In the genomic region with DNA sequence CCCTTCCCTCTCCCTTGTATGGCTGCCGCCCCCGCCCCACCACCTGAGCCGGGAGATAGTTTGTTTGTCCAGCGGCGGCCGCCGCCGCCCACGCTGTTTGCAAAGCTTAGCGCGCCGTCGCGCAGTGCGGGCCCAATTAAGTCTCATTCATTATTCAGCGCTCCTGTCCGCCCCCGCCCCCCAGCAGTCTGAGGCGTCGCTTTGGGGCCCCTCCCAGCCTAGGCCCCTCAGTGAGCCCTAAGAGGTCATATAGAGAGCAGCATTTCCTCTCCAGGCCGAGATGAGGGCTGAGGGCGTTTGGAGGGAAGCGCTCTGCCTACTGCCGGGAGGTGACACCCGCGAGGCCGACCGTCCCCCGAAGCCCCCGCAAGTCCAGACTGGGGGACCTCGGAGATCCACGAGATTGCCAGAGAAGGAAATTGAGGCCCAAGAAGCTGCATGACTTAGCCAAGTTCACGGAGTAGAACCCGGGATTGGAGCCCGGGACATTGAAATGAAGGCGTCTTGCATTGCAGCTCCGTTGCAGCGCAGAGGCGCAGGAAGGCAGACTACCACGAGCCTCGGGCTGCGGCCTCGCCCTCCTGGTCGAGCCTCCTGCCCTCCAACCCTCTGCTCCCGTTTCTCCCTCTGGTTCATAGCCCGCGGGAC, we compare ENCODE assay signal across 1 cellular context.
TF ChIP-seq lines count a peak whose summit lies in the region.

Gene DNAJC22 (plus strand): TSS at position 230 of the 648 bp plus-strand sequence. CDS start 1,985 bp downstream, outside the sequence.

TF ChIP-seq in GM12878, 131 proteins besides CTCF, POLR2A, EP300 and RAD21 (continued from another document):
- no peak for TF ChIP-seq CHD1 (IDR thresholded peaks at IDR 0.05; ENCODE audit: low read depth, low read length)
- TF ChIP-seq IKZF2 (IDR thresholded peaks at IDR 0.05) = 0 out of 4 replicates have a peak, but pooled peaks of 1 of the 2 experiments have one; percentile 11
- TF ChIP-seq HDGF (IDR thresholded peaks at IDR 0.05) = no peak
